23 cellular contexts compared by ENCODE assay signal in the genomic region with DNA sequence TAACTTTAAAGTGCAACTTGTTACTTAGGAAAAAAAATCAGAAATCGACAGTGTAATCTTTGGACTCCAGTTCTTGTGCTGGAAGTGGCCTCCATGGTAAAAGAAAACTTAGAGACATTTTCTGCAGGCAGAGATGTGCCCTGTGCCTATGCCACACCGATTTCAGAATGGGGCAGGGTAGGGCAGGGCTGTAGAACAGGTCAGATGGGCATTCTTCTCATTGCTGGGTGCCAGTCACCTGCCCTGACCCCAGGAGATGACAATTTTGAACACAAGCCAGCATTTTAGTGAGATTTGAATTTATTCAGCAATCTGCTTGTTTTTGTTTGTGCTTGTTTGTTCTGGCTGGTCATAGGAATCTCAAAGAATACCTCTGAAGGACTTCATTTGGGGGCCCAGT.
DNase-seq lines count a peak whose midpoint lies in the region; ATAC-seq and TF ChIP-seq lines count a peak whose summit lies in the region.
"Had no signal": no experiment of that assay in that cellular context is flagged by ENCODE, and none has a peak within 500 bp of the region (broad histone marks: within the 10 kb centered on the region; RNA-seq: fewer than 3 reads in every experiment).

No MANE protein-coding gene starts in this region.

- intact Hi-C loops in right cardiac atrium (cut with DNase I), result no loop called here
- intact Hi-C loops in left cardiac atrium (cut with DNase I), result no loop called here
- intact Hi-C loops in dorsolateral prefrontal cortex (cut with DNase I), result loop anchor here in 1 of 2 donors (5.0 kb wide), 1 partner anchor 46 kb away; no protein-coding TSS in a partner anchor
- intact Hi-C loops in uterus (cut with DNase I; ENCODE audit: low total_unique reads), result no loop called here

- H3K27ac ChIP-seq in right cardiac atrium (ENCODE audit: low read length), result peak overlapping the region; percentile 57
- peak overlapping the region in 48 of 59 donors; percentile 1 to 84 (median 68) for H3K27ac ChIP-seq in dorsolateral prefrontal cortex
- H3K27ac ChIP-seq in uterus, result peak overlapping the region; percentile 67 to 83
- H3K27ac ChIP-seq: adrenal gland, C4-2B, hepatocyte, neutrophil had no signal

- no peaks in the 10 kb centered on the region for H3K27me3 ChIP-seq in right cardiac atrium (ENCODE audit: control insufficient read depth, insufficient read depth)
- H3K27me3 ChIP-seq in dorsolateral prefrontal cortex, result no peaks in the 10 kb centered on the region
- H3K27me3 ChIP-seq in uterus, result no peaks in the 10 kb centered on the region
- H3K27me3 ChIP-seq: adrenal gland, breast epithelium, hepatocyte had no signal

- H3K4me3 Mint-ChIP-seq in nephron progenitor cell, result no peak overlapping the region
- H3K4me3 Mint-ChIP-seq: immature natural killer cell had no signal

- TF ChIP-seq CTCF in dorsolateral prefrontal cortex (IDR thresholded peaks at IDR 0.05 in 54 of 56, conservative IDR thresholded peaks at IDR 0.05 in 2 of 56; ENCODE audit: low read depth in 1 of 56, partially characterized antibody in 56 of 56) (no peak), nephron progenitor cell (IDR thresholded peaks at IDR 0.05) (no peak), uterus (IDR thresholded peaks at IDR 0.05) (no peak)

- H3K9me3 Mint-ChIP-seq in nephron progenitor cell, result peaks cover 4% of the 10 kb centered on the region
- H3K9me3 Mint-ChIP-seq: immature natural killer cell had no signal

- no peak for DNase-seq in right cardiac atrium
- no peak for DNase-seq in left cardiac atrium
- no peak for DNase-seq in dorsolateral prefrontal cortex
- no peak for DNase-seq in nephron progenitor cell
- DNase-seq in uterus, result no peak
- no peak for DNase-seq in NCI-H128 (lab: John Stamatoyannopoulos, UW; ENCODE audit: unreplicated experiment)
- DNase-seq: activated CD4-positive, alpha-beta T cell treated with anti-CD3 and anti-CD28 coated beads for 1 hour; activated T-cell treated with anti-CD3 and anti-CD28 coated beads, Interleukin-2, amount 50 U/mL, for 1 hour; adrenal gland; DMS 273 treated with DMSO at 0.1 percent for 48 hours; immature natural killer cell; KBM-7; NCI-H187 treated with DMSO at 0.1 percent for 48 hours; SHP77; stimulated activated CD4-positive, alpha-beta T cell treated with anti-CD3 and anti-CD28 coated beads, Interleukin-4, amount 100 ng/mL, for 1 hour; stimulated activated naive CD4-positive, alpha-beta T cell had no signal

- H3K27ac Mint-ChIP-seq in nephron progenitor cell, result peak overlapping the region; percentile 54
- H3K27ac Mint-ChIP-seq: immature natural killer cell had no signal

- H3K9me3 ChIP-seq in right cardiac atrium (ENCODE audit: control insufficient read depth, low read length), result no peaks in the 10 kb centered on the region
- H3K9me3 ChIP-seq in uterus, result no peaks in the 10 kb centered on the region
- H3K9me3 ChIP-seq: adrenal gland, breast epithelium, neutrophil had no signal

- no peak for TF ChIP-seq POLR2A in uterus (IDR thresholded peaks at IDR 0.05)

- peaks cover 11% of the 10 kb centered on the region for H3K4me1 ChIP-seq in right cardiac atrium (ENCODE audit: control insufficient read depth, insufficient read depth, low read length)
- H3K4me1 ChIP-seq in uterus, result no peaks in the 10 kb centered on the region
- H3K4me1 ChIP-seq: adrenal gland, breast epithelium had no signal

- H3K36me3 Mint-ChIP-seq in nephron progenitor cell (ENCODE audit: low read depth), result peaks cover 38% of the 10 kb centered on the region
- H3K36me3 Mint-ChIP-seq: immature natural killer cell had no signal

- WGBS in right cardiac atrium, result 67% methylated on average over 2 of the region's 2 CpGs

- no peaks in the 10 kb centered on the region for H3K36me3 ChIP-seq in uterus
- H3K36me3 ChIP-seq: adrenal gland, breast epithelium, neutrophil had no signal

- ATAC-seq in right cardiac atrium (peak; percentile 22 to 36), left cardiac atrium (no peak), HG02938 (IDR thresholded peaks at IDR 0.05; ENCODE audit: unreplicated experiment) (no peak), HG03521 (IDR thresholded peaks at IDR 0.05; ENCODE audit: unreplicated experiment) (no peak)

- peaks cover 19% of the 10 kb centered on the region for H3K4me1 Mint-ChIP-seq in nephron progenitor cell
- H3K4me1 Mint-ChIP-seq: immature natural killer cell had no signal

- no peak overlapping the region for H3K4me3 ChIP-seq in right cardiac atrium (ENCODE audit: low read length)
- H3K4me3 ChIP-seq in dorsolateral prefrontal cortex, result no peak overlapping the region
- no peak overlapping the region for H3K4me3 ChIP-seq in uterus
- H3K4me3 ChIP-seq: adrenal gland, breast epithelium, hepatocyte, lung had no signal

- no peaks in the 10 kb centered on the region for H3K27me3 Mint-ChIP-seq in nephron progenitor cell (ENCODE audit: low read depth, poor library complexity)

Comparison
In these comparisons a context has a peak if more than half of its experiments do, and no peak if none do; other contexts are left out.
1. ATAC-seq: peak in right cardiac atrium (2 of 2); none in left cardiac atrium (0 of 2), HG02938 (single experiment) and HG03521 (single experiment).
2. Peak in every context shown above with its lines, with median percentiles within 50 percentile points of each other: H3K27ac ChIP-seq.